ENCODE assay signal across 16 cellular contexts in the genomic region with DNA sequence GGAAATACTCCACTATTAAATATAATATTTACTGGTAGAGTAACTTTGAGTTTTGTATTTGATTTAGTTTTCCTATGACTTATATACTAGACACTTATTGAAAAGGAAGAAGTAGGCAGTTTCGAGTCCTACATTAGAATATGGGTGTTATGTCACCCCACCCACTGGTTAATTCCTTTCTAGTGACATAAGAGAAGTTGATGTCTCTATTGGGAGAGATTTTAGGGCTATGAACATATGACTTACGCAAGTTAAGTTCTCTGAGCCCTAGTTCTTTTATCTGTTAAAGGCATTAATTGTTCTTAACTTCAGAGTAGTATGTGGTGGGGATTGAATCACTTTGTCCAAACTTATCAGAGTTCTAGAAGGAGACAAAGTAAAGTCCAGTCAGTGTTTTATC. TPM values are rescaled to one million over a fixed set of nuclear protein-coding genes. Genes with fewer than 3 reads are reported as not detected.
A peak's percentile ranks its signal among the peaks of the same experiment; 100 is the strongest.
DNase-seq lines count a peak whose midpoint lies in the region; ATAC-seq, FAIRE-seq and TF ChIP-seq lines count a peak whose summit lies in the region.
"Had no signal": no experiment of that assay in that cellular context is flagged by ENCODE, and none has a peak within 500 bp of the region (broad histone marks: within the 10 kb centered on the region; RNA-seq: fewer than 3 reads in every experiment).

No MANE protein-coding gene starts in this region.

- TF ChIP-seq CTCF in coronary artery (IDR thresholded peaks at IDR 0.05) = no peak

- no peaks in the 10 kb centered on the region for H3K36me3 Mint-ChIP-seq in activated T-helper 17 cell treated with anti-CD3 and anti-CD28 coated beads, Interleukin-2, amount 50 U/mL, for 72 hours (ENCODE audit: low read depth)

- intact Hi-C loops in aorta (cut with DNase I) = no loop called here

- H3K36me3 ChIP-seq in muscle layer of colon (ENCODE audit: insufficient read depth, low read length) (no peaks in the 10 kb centered on the region), aorta (ENCODE audit: control insufficient read depth in 1 of 2, insufficient read depth in 2 of 2, low read length in 1 of 2) (no peaks in the 10 kb centered on the region)

- ATAC-seq in aorta (ENCODE audit: low FRiP score) (peak; percentile 28), HG02870 (IDR thresholded peaks at IDR 0.05; ENCODE audit: unreplicated experiment) (no peak)
- ATAC-seq in activated T-helper 17 cell treated with anti-CD3 and anti-CD28 coated beads, Interleukin-2, amount 50 U/mL, for 72 hours (replicated peaks) = no peak
- ATAC-seq: body of pancreas; stimulated activated naive CD8-positive, alpha-beta T cell treated with anti-CD3 and anti-CD28 coated beads, Interleukin-15, Interleukin-2, amounts not matched to agents 100 U/mL and 50 U/mL, for 24 hours had no signal

- H3K27me3 ChIP-seq in muscle layer of colon (ENCODE audit: control insufficient read depth in 1 of 2, insufficient read depth in 2 of 2, low read length in 2 of 2) = no peaks in the 10 kb centered on the region
- H3K27me3 ChIP-seq in aorta (ENCODE audit: control insufficient read depth in 1 of 2, insufficient read depth in 2 of 2, low read length in 1 of 2) = no peaks in the 10 kb centered on the region
- H3K27me3 ChIP-seq: body of pancreas had no signal

- no peaks in the 10 kb centered on the region for H3K9me3 Mint-ChIP-seq in activated T-helper 17 cell treated with anti-CD3 and anti-CD28 coated beads, Interleukin-2, amount 50 U/mL, for 72 hours

- no peaks in the 10 kb centered on the region for H3K9me3 ChIP-seq in muscle layer of colon (ENCODE audit: low read length)
- no peaks in the 10 kb centered on the region for H3K9me3 ChIP-seq in aorta (ENCODE audit: control insufficient read depth, low read length)
- H3K9me3 ChIP-seq: body of pancreas had no signal

- H3K4me1 Mint-ChIP-seq in activated T-helper 17 cell treated with anti-CD3 and anti-CD28 coated beads, Interleukin-2, amount 50 U/mL, for 72 hours = no peaks in the 10 kb centered on the region

- no peak overlapping the region for H3K9ac ChIP-seq in muscle layer of colon (ENCODE audit: low read length)

- 19 to 21% methylated on average over 2 of the region's 2 CpGs for WGBS in aorta, 2 donors

- no peak overlapping the region for H3K27ac Mint-ChIP-seq in activated T-helper 17 cell treated with anti-CD3 and anti-CD28 coated beads, Interleukin-2, amount 50 U/mL, for 72 hours

- H3K27ac ChIP-seq in coronary artery = peak overlapping the region; percentile 55 to 84
- H3K27ac ChIP-seq in muscle layer of colon (ENCODE audit: low read depth, low read length) = peak overlapping the region; percentile 47
- H3K27ac ChIP-seq in aorta (ENCODE audit: low read depth in 1 of 2, low read length in 2 of 2) = no peak overlapping the region
- H3K27ac ChIP-seq: 22Rv1 had no signal

- FAIRE-seq in HTR-8/SVneo (lab: Jason Lieb, UNC) = no peak
- FAIRE-seq: GM12891, keratinocyte had no signal

- H3K4me3 ChIP-seq in coronary artery (no peak overlapping the region), muscle layer of colon (ENCODE audit: low read depth in 1 of 2, low read length in 2 of 2) (no peak overlapping the region), aorta (ENCODE audit: low read length in 2 of 2) (no peak overlapping the region)
- H3K4me3 ChIP-seq: body of pancreas had no signal

- peaks cover 81% of the 10 kb centered on the region for H3K4me1 ChIP-seq in muscle layer of colon (ENCODE audit: insufficient read depth, low read length)
- H3K4me1 ChIP-seq in aorta (ENCODE audit: control insufficient read depth in 1 of 2, insufficient read depth in 2 of 2, low read length in 2 of 2) = peaks cover 0 to 7% of the 10 kb centered on the region in 2 donors
- H3K4me1 ChIP-seq: body of pancreas had no signal

- DNase-seq in NOMO-1 treated with DMSO at 0.1 percent for 48 hours (lab: John Stamatoyannopoulos, UW; ENCODE audit: unreplicated experiment) (peak; percentile 54), NOMO-1 treated with dmso at 0.1 percent for 144 hours (lab: John Stamatoyannopoulos, UW; ENCODE audit: unreplicated experiment) (no peak), coronary artery (ENCODE audit: low spot score) (no peak), aorta (no peak), HTR-8/SVneo (ENCODE audit: insufficient read length, low spot score) (no peak)
- DNase-seq: body of pancreas; DMS153; NCI-H2227 treated with DMSO at 0.1 percent for 48 hours; stimulated activated CD4-positive, alpha-beta T cell treated with anti-CD3 and anti-CD28 coated beads, Interleukin-2, amount 100 ng/mL, for 48 hours; stimulated activated naive CD8-positive, alpha-beta T cell treated with anti-CD3 and anti-CD28 coated beads, Interleukin-15, Interleukin-2, amounts not matched to agents 100 U/mL and 50 U/mL, for 24 hours had no signal

- H3K27me3 Mint-ChIP-seq in activated T-helper 17 cell treated with anti-CD3 and anti-CD28 coated beads, Interleukin-2, amount 50 U/mL, for 72 hours = peaks cover under 1% of the 10 kb centered on the region

- no peak overlapping the region for H3K4me3 Mint-ChIP-seq in activated T-helper 17 cell treated with anti-CD3 and anti-CD28 coated beads, Interleukin-2, amount 50 U/mL, for 72 hours

RNA-seq across cellular contexts. Expression of gene CPED1, which starts 30.5 kb away (rescaled TPM):
- 100 to 1,000 TPM; 119 to 201 TPM for total RNA-seq in aorta
- 10 to 100 TPM; 35.3 to 39.5 TPM for polyA plus RNA-seq in aorta
- not detected for total RNA-seq in activated T-helper 17 cell treated with anti-CD3 and anti-CD28 coated beads, Interleukin-2, amount 50 U/mL, for 72 hours

Comparison
In these comparisons a context has a peak if more than half of its experiments do, and no peak if none do; other contexts are left out.
1. H3K27ac ChIP-seq: peak in coronary artery (2 of 2) and muscle layer of colon (single experiment); none in aorta (0 of 2).
2. RNA of gene CPED1, which starts 30.5 kb away (total RNA-seq): 119 to 201 TPM in aorta; not detected in activated T-helper 17 cell treated with anti-CD3 and anti-CD28 coated beads, Interleukin-2, amount 50 U/mL, for 72 hours; every median in the first group is over 100 times any median in the second.